In genomic region chr20:41330343-41330720, GRCh38 we compare ENCODE assay signal across 1 cellular context.
TF ChIP-seq lines count a peak whose summit lies in the region.

No MANE protein-coding gene starts in this region.

TF ChIP-seq in HepG2, 621 proteins besides CTCF, POLR2A, EP300 and RAD21:
- TF ChIP-seq HMG20B (CRISPR knock-in tag; conservative IDR thresholded peaks at IDR 0.05) (no peak), ZNF724P (CRISPR knock-in tag; IDR thresholded peaks at IDR 0.05; ENCODE audit: borderline replicate concordance) (no peak), ELK4 (CRISPR knock-in tag; IDR thresholded peaks at IDR 0.05; ENCODE audit: borderline replicate concordance) (no peak), MXI1 (IDR thresholded peaks at IDR 0.05; ENCODE audit: borderline replicate concordance, low read depth, low read length) (no peak), ZNF780A (CRISPR knock-in tag; IDR thresholded peaks at IDR 0.05) (no peak)
